In genomic region chr13:111877906-111878305, GRCh38 we compare ENCODE assay signal across 1 cellular context.
TF ChIP-seq lines count a peak whose summit lies in the region.

No MANE protein-coding gene starts in this region.

TF ChIP-seq in H1, 55 proteins besides CTCF, POLR2A, EP300 and RAD21 (continued from another document):
- TF ChIP-seq CHD7 (IDR thresholded peaks at IDR 0.05; ENCODE audit: insufficient replicate concordance, low read length) (no peak), YY1 (IDR thresholded peaks at IDR 0.05; ENCODE audit: low read depth, low read length) (no peak), GTF2F1 (IDR thresholded peaks at IDR 0.05; ENCODE audit: borderline replicate concordance, low read depth, low read length) (no peak), SP4 (IDR thresholded peaks at IDR 0.05; ENCODE audit: low read length) (no peak)
TF ChIP-seq in H1: peak in this region for 0.
